8 cellular contexts compared by ENCODE assay signal in genomic region chr6:35181933-35182612, GRCh38. TPM values are rescaled to one million over a fixed set of nuclear protein-coding genes. Genes with fewer than 3 reads are reported as not detected.
A peak's percentile ranks its signal among the peaks of the same experiment; 100 is the strongest.
DNase-seq lines count a peak whose midpoint lies in the region; ATAC-seq and TF ChIP-seq lines count a peak whose summit lies in the region.

No MANE protein-coding gene starts in this region.

- no peaks in the 10 kb centered on the region for H3K27me3 ChIP-seq in esophagus muscularis mucosa
- no peaks in the 10 kb centered on the region for H3K27me3 ChIP-seq in ovary

- peaks cover 21 to 36% (median 29%) of the 10 kb centered on the region in 4 donors for H3K4me1 ChIP-seq in esophagus muscularis mucosa
- H3K4me1 ChIP-seq in ovary (ENCODE audit: insufficient read depth): peaks cover 4% of the 10 kb centered on the region

- no peak for ATAC-seq in HG03280 (IDR thresholded peaks at IDR 0.05; ENCODE audit: unreplicated experiment)

- DNase-seq in ELF-1 (ENCODE audit: low read depth, low spot score) (peak; percentile 61), NCI-H526 treated with DMSO at 0.1 percent for 48 hours (lab: John Stamatoyannopoulos, UW) (peak; percentile 24), esophagus muscularis mucosa (ENCODE audit: extremely low spot score) (no peak), ovary (peak; percentile 31 to 74 (median 39)), KG1 (lab: John Stamatoyannopoulos, UW) (no peak), CD14-positive monocyte (ENCODE audit: low spot score) (no peak), ecto neural progenitor cell (ENCODE audit: low spot score) (no peak)

- intact Hi-C loops in esophagus muscularis mucosa (cut with DNase I): no loop called here
- intact Hi-C loops in ovary (cut with DNase I): no loop called here
- intact Hi-C loops in CD14-positive monocyte (cut with micrococcal nuclease): no loop called here

- 15% methylated on average over 25 of the region's 55 CpGs for WGBS in esophagus muscularis mucosa
- 15 to 23% (median 15%) methylated on average over 43 to 55 of the region's 55 CpGs for WGBS in ovary, 3 donors

- H3K4me3 Mint-ChIP-seq in CD14-positive monocyte: no peak overlapping the region

- H3K9me3 Mint-ChIP-seq in CD14-positive monocyte: peaks cover 0 to 6% (median 3%) of the 10 kb centered on the region in 7 donors

- H3K4me3 ChIP-seq in esophagus muscularis mucosa (peak overlapping the region in 3 of 4 donors; percentile 0 to 27 (median 24)), ovary (no peak overlapping the region)

- H3K27ac ChIP-seq in esophagus muscularis mucosa (replicated peaks in 1 of 4) (peak overlapping the region; percentile 30 to 44 (median 36)), ovary (no peak overlapping the region)

- no peak for TF ChIP-seq CTCF in esophagus muscularis mucosa (IDR thresholded peaks at IDR 0.05)
- TF ChIP-seq CTCF in ovary (IDR thresholded peaks at IDR 0.05): no peak
- no peak for TF ChIP-seq CTCF in CD14-positive monocyte (IDR thresholded peaks at IDR 0.05)

- H3K27me3 Mint-ChIP-seq in CD14-positive monocyte (ENCODE audit: low read depth in 3 of 3): peaks cover 11 to 21% (median 12%) of the 10 kb centered on the region in 3 donors

- H3K9me3 ChIP-seq in esophagus muscularis mucosa (no peaks in the 10 kb centered on the region), ovary (no peaks in the 10 kb centered on the region)

- H3K4me1 Mint-ChIP-seq in CD14-positive monocyte: peaks cover 2% of the 10 kb centered on the region

- no peaks in the 10 kb centered on the region for H3K36me3 Mint-ChIP-seq in CD14-positive monocyte

- no peak for TF ChIP-seq EP300 in esophagus muscularis mucosa (IDR thresholded peaks at IDR 0.05)
- no peak for TF ChIP-seq EP300 in ovary (IDR thresholded peaks at IDR 0.05)

- TF ChIP-seq POLR2A in esophagus muscularis mucosa (IDR thresholded peaks at IDR 0.05; ENCODE audit: low read depth) (no peak), ovary (IDR thresholded peaks at IDR 0.05) (no peak)

- no peaks in the 10 kb centered on the region for H3K36me3 ChIP-seq in esophagus muscularis mucosa
- no peaks in the 10 kb centered on the region for H3K36me3 ChIP-seq in ovary

- no peak overlapping the region for H3K27ac Mint-ChIP-seq in CD14-positive monocyte

RNA-seq across cellular contexts. Expression of gene SCUBE3, which starts 31.7 kb away (rescaled TPM):
- total RNA-seq in esophagus muscularis mucosa (1 to 10 TPM; 1.5 to 8.8 (median 5.6) TPM), ovary (under 1 TPM in 6 of 7 donors, not detected in 1; 0.11 to 0.46 (median 0.18) TPM)
- polyA plus RNA-seq in ovary (1 to 10 TPM in 1 of 2 donors, under 1 TPM in 1; 0.08 to 3.1 TPM), CD14-positive monocyte (not detected)

RNA-seq across cellular contexts. Expression of gene TCP11, which starts 40.9 kb away (rescaled TPM):
- total RNA-seq in esophagus muscularis mucosa: 1 to 10 TPM in 1 of 4 donors, under 1 TPM in 2, not detected in 1; 0.75 to 1.1 (median 0.83) TPM
- total RNA-seq in ovary: under 1 TPM in 6 of 7 donors, not detected in 1; 0.18 to 0.61 (median 0.48) TPM
- under 1 TPM; 0.35 to 0.50 TPM for polyA plus RNA-seq in ovary
- polyA plus RNA-seq in CD14-positive monocyte: not detected

Comparison
In these comparisons a context has a peak if more than half of its experiments do, and no peak if none do; other contexts are left out.
1. DNase-seq: peak in ELF-1 (single experiment), NCI-H526 treated with DMSO at 0.1 percent for 48 hours (single experiment) and ovary (5 of 5); none in esophagus muscularis mucosa (single experiment), KG1 (single experiment), CD14-positive monocyte (single experiment) and ecto neural progenitor cell (single experiment).
2. H3K27ac ChIP-seq: peak in esophagus muscularis mucosa (4 of 4); none in ovary (0 of 2).